1 cellular context compared by ENCODE assay signal in the genomic region with DNA sequence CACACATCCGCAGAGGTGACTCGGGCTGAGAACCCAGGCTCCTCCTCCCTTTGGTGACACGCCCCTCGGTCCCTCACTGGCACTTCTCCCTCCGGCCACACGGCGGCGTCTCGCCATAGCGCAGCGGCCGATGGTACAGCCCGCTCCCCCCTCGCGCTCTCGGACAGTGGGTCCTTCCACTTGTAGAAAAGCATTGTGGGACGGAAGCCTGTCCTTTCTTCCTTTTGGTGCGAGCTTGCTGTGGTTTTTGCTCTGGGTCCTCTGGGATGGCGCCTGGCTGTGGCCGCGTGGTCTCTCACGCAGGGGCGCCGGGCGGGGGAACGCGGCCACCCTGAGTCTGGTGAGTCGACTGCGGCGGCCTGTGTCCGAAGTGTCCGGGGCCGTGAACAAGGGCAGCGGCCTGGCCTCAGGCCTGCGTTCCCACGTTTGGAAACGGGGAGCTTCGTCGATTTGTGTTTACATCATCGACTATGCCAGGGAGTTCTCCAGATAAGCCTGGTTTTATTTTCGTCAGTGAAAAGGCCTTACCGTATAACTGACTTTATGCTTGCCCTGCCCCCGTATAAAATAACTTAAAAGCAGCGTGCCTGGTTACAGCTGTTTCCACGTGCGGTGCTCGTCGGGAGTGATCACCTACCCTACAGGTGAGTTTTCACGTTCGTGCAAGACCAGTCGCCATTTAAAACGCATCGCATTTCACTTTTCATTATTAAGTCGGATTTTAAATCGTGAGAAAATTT.
TF ChIP-seq lines count a peak whose summit lies in the region.

No MANE protein-coding gene starts in this region.

TF ChIP-seq in SK-N-SH, 30 proteins besides CTCF, POLR2A, EP300 and RAD21 (continued from another document):
- TF ChIP-seq IRF3 (IDR thresholded peaks at IDR 0.05; ENCODE audit: low read depth, low read length) (peak; percentile 29; the same call in 1 of the 2 replicates), USF1 (IDR thresholded peaks at IDR 0.05; ENCODE audit: borderline replicate concordance, low read depth) (no peak), NRF1 (IDR thresholded peaks at IDR 0.05; ENCODE audit: low read depth, low read length) (no peak), EZH2phosphoT487 (IDR thresholded peaks at IDR 0.05; ENCODE audit: borderline replicate concordance, low read depth) (no peak), FOXM1 (IDR thresholded peaks at IDR 0.05; ENCODE audit: low read depth) (no peak), GATA2 (CRISPR knock-in tag; IDR thresholded peaks at IDR 0.05) (no peak), SIN3A (IDR thresholded peaks at IDR 0.05; ENCODE audit: borderline replicate concordance, low read depth, low read length) (peak; percentile 78; the same call in 1 of the 2 replicates), FOSL2 (IDR thresholded peaks at IDR 0.05; ENCODE audit: borderline replicate concordance, low read depth) (peak; percentile 1; the same call in 1 of the 2 replicates), JUND (IDR thresholded peaks at IDR 0.05) (peak; percentile 62), ELF1 (IDR thresholded peaks at IDR 0.05) (peak; percentile 68), RXRA (IDR thresholded peaks at IDR 0.05; ENCODE audit: borderline replicate concordance, low read depth) (no peak), TEAD4 (IDR thresholded peaks at IDR 0.05; ENCODE audit: borderline replicate concordance, insufficient read depth) (no peak), CHD2 (IDR thresholded peaks at IDR 0.05; ENCODE audit: low read length, partially characterized antibody) (peak; percentile 91), RCOR1 (IDR thresholded peaks at IDR 0.05; ENCODE audit: low read length) (peak; percentile 73), SMC3 (IDR thresholded peaks at IDR 0.05; ENCODE audit: low read depth, low read length) (peak; percentile 25; the same call in 1 of the 2 replicates), NFIC (IDR thresholded peaks at IDR 0.05; ENCODE audit: borderline replicate concordance) (peak; percentile 12; the same call in 1 of the 2 replicates)
- TF ChIP-seq, protein P1, sequence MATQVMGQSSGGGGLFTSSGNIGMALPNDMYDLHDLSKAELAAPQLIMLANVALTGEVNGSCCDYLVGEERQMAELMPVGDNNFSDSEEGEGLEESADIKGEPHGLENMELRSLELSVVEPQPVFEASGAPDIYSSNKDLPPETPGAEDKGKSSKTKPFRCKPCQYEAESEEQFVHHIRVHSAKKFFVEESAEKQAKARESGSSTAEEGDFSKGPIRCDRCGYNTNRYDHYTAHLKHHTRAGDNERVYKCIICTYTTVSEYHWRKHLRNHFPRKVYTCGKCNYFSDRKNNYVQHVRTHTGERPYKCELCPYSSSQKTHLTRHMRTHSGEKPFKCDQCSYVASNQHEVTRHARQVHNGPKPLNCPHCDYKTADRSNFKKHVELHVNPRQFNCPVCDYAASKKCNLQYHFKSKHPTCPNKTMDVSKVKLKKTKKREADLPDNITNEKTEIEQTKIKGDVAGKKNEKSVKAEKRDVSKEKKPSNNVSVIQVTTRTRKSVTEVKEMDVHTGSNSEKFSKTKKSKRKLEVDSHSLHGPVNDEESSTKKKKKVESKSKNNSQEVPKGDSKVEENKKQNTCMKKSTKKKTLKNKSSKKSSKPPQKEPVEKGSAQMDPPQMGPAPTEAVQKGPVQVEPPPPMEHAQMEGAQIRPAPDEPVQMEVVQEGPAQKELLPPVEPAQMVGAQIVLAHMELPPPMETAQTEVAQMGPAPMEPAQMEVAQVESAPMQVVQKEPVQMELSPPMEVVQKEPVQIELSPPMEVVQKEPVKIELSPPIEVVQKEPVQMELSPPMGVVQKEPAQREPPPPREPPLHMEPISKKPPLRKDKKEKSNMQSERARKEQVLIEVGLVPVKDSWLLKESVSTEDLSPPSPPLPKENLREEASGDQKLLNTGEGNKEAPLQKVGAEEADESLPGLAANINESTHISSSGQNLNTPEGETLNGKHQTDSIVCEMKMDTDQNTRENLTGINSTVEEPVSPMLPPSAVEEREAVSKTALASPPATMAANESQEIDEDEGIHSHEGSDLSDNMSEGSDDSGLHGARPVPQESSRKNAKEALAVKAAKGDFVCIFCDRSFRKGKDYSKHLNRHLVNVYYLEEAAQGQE (IDR thresholded peaks at IDR 0.05; ENCODE audit: low read depth, low read length) = peak; percentile 70; the same call in 1 of the 2 replicates
- TF ChIP-seq, protein P2, sequence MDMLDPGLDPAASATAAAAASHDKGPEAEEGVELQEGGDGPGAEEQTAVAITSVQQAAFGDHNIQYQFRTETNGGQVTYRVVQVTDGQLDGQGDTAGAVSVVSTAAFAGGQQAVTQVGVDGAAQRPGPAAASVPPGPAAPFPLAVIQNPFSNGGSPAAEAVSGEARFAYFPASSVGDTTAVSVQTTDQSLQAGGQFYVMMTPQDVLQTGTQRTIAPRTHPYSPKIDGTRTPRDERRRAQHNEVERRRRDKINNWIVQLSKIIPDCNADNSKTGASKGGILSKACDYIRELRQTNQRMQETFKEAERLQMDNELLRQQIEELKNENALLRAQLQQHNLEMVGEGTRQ (IDR thresholded peaks at IDR 0.05; ENCODE audit: borderline replicate concordance, low read depth, low read length) = no peak
